In genomic region chr7:3425087-3425486, GRCh38 we compare ENCODE assay signal across 25 cellular contexts.
"Had no signal": no experiment of that assay in that cellular context is flagged by ENCODE, and none has a peak within 500 bp of the region (broad histone marks: within the 10 kb centered on the region; RNA-seq: fewer than 3 reads in every experiment).

No MANE protein-coding gene starts in this region.

- H3K36me3 ChIP-seq: neural progenitor cell, ovary, right lobe of liver, sigmoid colon, stomach, suprapubic skin, tibial artery, transverse colon, upper lobe of right lung, uterus had no signal

- H3K27ac ChIP-seq: neural progenitor cell, ovary, parathyroid adenoma, psoas muscle, right lobe of liver, sigmoid colon, stomach, suprapubic skin, testis, tibial artery, transverse colon, upper lobe of right lung, uterus had no signal

- H3K4me1 ChIP-seq: neural progenitor cell, parathyroid adenoma, psoas muscle, right lobe of liver, sigmoid colon, stomach, suprapubic skin, testis, upper lobe of right lung, uterus had no signal

- H3K9me3 ChIP-seq: ovary, psoas muscle, right lobe of liver, sigmoid colon, suprapubic skin, testis, tibial artery, transverse colon, upper lobe of right lung, uterus had no signal

- ATAC-seq: natural killer cell; psoas muscle; right cardiac atrium; right lobe of liver; stimulated activated effector memory CD8-positive, alpha-beta T cell treated with anti-CD3 and anti-CD28 coated beads, Interleukin-12 subunit alpha, Interleukin-12 subunit beta, amount 100 ng/mL, for 72 hours; stimulated activated naive B cell treated with anti-CD40 and anti-IgM and Interleukin-4, amounts not matched to agents 10 μg/mL and 1 μg/mL and 100 μg/mL, for 72 hours; upper lobe of right lung had no signal

- H3K27me3 ChIP-seq: neural progenitor cell, ovary, right lobe of liver, sigmoid colon, stomach, suprapubic skin, testis, tibial artery, transverse colon, upper lobe of right lung, uterus had no signal

- DNase-seq: natural killer cell; occipital lobe; ovary; posterior cingulate gyrus; psoas muscle; right cardiac atrium; right lobe of liver; sigmoid colon; small intestine; stimulated activated CD4-positive, alpha-beta T cell treated with anti-CD3 and anti-CD28 coated beads, Interleukin-15, amount 100 ng/mL, for 24 hours; stimulated activated CD4-positive, alpha-beta T cell treated with anti-CD3 and anti-CD28 coated beads, Interleukin-2, amount 100 ng/mL, for 24 hours; stimulated activated CD4-positive, alpha-beta T cell treated with anti-CD3 and anti-CD28 coated beads, Interleukin-2, amount 100 ng/mL, for 48 hours; stimulated activated CD4-positive, alpha-beta T cell treated with anti-CD3 and anti-CD28 coated beads, Interleukin-4, amount 100 ng/mL, for 24 hours; stimulated activated naive B cell treated with anti-CD40 and anti-IgM and Interleukin-4, amounts not matched to agents 10 μg/mL and 1 μg/mL and 100 μg/mL, for 72 hours; stimulated activated naive CD4-positive, alpha-beta T cell treated with Interleukin-2 at 50 U/mL for 16 hours; stomach; testis; tibial artery; transverse colon; upper lobe of right lung; uterus had no signal

- H3K4me3 ChIP-seq: neural progenitor cell, ovary, psoas muscle, right lobe of liver, sigmoid colon, stomach, suprapubic skin, testis, tibial artery, transverse colon, upper lobe of right lung, uterus had no signal
